ENCODE assay signal across 11 cellular contexts in the genomic region with DNA sequence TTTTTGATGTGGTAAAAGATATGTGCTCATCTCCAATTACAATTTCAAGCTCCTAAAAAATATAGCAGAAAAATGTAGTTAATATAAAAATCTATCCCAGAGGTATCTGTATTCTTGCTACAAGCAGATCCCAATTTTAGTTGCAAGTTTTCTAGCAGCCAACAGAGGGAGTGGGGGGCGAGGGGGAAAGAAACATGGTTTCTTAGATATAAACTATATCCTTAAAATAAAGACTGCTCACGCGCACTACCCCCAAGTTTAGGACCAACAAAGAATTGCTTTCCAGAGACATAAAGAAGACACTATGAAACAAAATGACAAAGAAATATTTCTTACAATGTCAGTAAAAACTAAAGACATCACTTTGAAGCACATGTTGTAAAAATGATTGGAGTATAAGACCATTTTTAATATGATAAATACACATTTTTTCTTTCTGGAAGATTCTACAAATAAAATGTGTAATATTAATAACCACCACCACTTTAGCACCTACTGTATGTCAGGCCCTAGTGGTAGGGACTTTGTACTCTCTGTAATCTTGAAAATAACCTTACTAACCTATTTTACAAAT. TPM values are rescaled to one million over a fixed set of nuclear protein-coding genes. Genes with fewer than 3 reads are reported as not detected.
DNase-seq lines count a peak whose midpoint lies in the region; ATAC-seq, FAIRE-seq and TF ChIP-seq lines count a peak whose summit lies in the region.
"Had no signal": no experiment of that assay in that cellular context is flagged by ENCODE, and none has a peak within 500 bp of the region (broad histone marks: within the 10 kb centered on the region; RNA-seq: fewer than 3 reads in every experiment).

No MANE protein-coding gene starts in this region.

- intact Hi-C loops in PC-3 (cut with micrococcal nuclease) = loop anchor here (1.0 kb wide), 1 partner anchor 66 kb away; a partner anchor contains a TSS

- POLR2A ChIA-PET in AG04450 (lab: Yijun Ruan, JAX) (no interaction called here), PC-3 (lab: Charles Lee; ENCODE audit: unreplicated experiment) (no interaction called here)

- CTCF ChIA-PET in AG04450 (lab: Charles Lee) = interaction anchor here (1.0 to 3.4 kb wide), 3 partner anchors 8 to 142 kb away, joined by 3 to 16 read pairs (median 4); no protein-coding TSS in a partner anchor
- CTCF ChIA-PET in PC-3 (lab: Charles Lee) = no interaction called here

- H3K9ac ChIP-seq in PC-3 (ENCODE audit: low read length) (no peak overlapping the region), fibroblast of lung (ENCODE audit: insufficient read depth, low read length) (no peak overlapping the region)
- H3K9ac ChIP-seq: parathyroid adenoma had no signal

- H3K4me3 ChIP-seq in AG04450 (ENCODE audit: low read depth, low read length) (no peak overlapping the region), PC-3 (ENCODE audit: low read length) (no peak overlapping the region), fibroblast of lung (replicated peaks in 1 of 4; ENCODE audit: control extremely low read depth in 1 of 4, insufficient read depth in 1 of 4, low read depth in 3 of 4, low read length in 4 of 4) (no peak overlapping the region)

- peaks cover 23% of the 10 kb centered on the region for H3K36me3 ChIP-seq in PC-3 (ENCODE audit: low read depth, low read length)
- no peaks in the 10 kb centered on the region for H3K36me3 ChIP-seq in fibroblast of lung (ENCODE audit: control insufficient read depth, insufficient read depth, low read length)

- peaks cover 16% of the 10 kb centered on the region for H3K4me1 Mint-ChIP-seq in T-helper 17 cell

- peaks cover 24% of the 10 kb centered on the region for H3K79me2 ChIP-seq in PC-3 (ENCODE audit: low read length)
- peaks cover 14% of the 10 kb centered on the region for H3K79me2 ChIP-seq in fibroblast of lung (ENCODE audit: control insufficient read depth, insufficient read depth, low read length)

- H3K4me2 ChIP-seq in PC-3 (ENCODE audit: low read length) = no peak overlapping the region
- H3K4me2 ChIP-seq in fibroblast of lung (ENCODE audit: extremely low read depth, insufficient read depth, low read length) = no peak overlapping the region

- H3K9me3 ChIP-seq in AG04450 (ENCODE audit: control insufficient read depth, insufficient read depth, low read length) (no peaks in the 10 kb centered on the region), PC-3 (ENCODE audit: low read length) (no peaks in the 10 kb centered on the region), fibroblast of lung (ENCODE audit: control insufficient read depth, insufficient read depth, low read depth, low read length) (no peaks in the 10 kb centered on the region), T-helper 17 cell (ENCODE audit: control insufficient read depth, low read length, poor library complexity, severe bottlenecking) (no peaks in the 10 kb centered on the region)

- no peak overlapping the region for H3K27ac Mint-ChIP-seq in T-helper 17 cell

- H2AFZ ChIP-seq in PC-3 (ENCODE audit: low read length) (no peak overlapping the region), fibroblast of lung (ENCODE audit: low read length) (no peak overlapping the region)
- H2AFZ ChIP-seq: parathyroid adenoma had no signal

- BruUV-seq in PC-3 (replicated peaks; lab: Mats Ljungman, UMichigan) = no TSS peak

- no peak for FAIRE-seq in urothelium cell line (lab: Jason Lieb, UNC)

- no peaks in the 10 kb centered on the region for H3F3A ChIP-seq in PC-3 (ENCODE audit: low read length, unreplicated experiment)

- H3K36me3 Mint-ChIP-seq in T-helper 17 cell (ENCODE audit: low read depth) = peaks cover 3% of the 10 kb centered on the region

- H3K4me3 Mint-ChIP-seq in T-helper 17 cell = no peak overlapping the region

- DNase-seq in AG04450 (ENCODE audit: low read depth, low spot score) (no peak), EL (peak; percentile 31), PC-3 (peak; percentile 25), fibroblast of lung (ENCODE audit: low read depth in 2 of 2) (peak; percentile 11 to 27), NCI-H345 treated with DMSO at 0.1 percent for 48 hours (lab: John Stamatoyannopoulos, UW; ENCODE audit: unreplicated experiment) (no peak), GM19238 (ENCODE audit: insufficient read length, low spot score) (no peak), T-helper 17 cell (no peak), urothelium cell line (ENCODE audit: low spot score) (no peak)
- DNase-seq: NCI-H345; stimulated activated CD8-positive, alpha-beta memory T cell treated with anti-CD3 and anti-CD28 coated beads, Interleukin-4, amount 100 ng/mL, for 48 hours had no signal

- no peaks in the 10 kb centered on the region for H3K27me3 Mint-ChIP-seq in T-helper 17 cell

- no peaks in the 10 kb centered on the region for H4K20me1 ChIP-seq in PC-3 (ENCODE audit: low read length)
- no peaks in the 10 kb centered on the region for H4K20me1 ChIP-seq in fibroblast of lung (ENCODE audit: control insufficient read depth, extremely low read depth, insufficient read depth, low read length)

- ATAC-seq in PC-3 (no peak), T-helper 17 cell (no peak)

- H3K27me3 ChIP-seq in AG04450 (ENCODE audit: control insufficient read depth, insufficient read depth, low read length) (no peaks in the 10 kb centered on the region), PC-3 (ENCODE audit: low read length) (no peaks in the 10 kb centered on the region), fibroblast of lung (ENCODE audit: control insufficient read depth, insufficient read depth, low read length) (no peaks in the 10 kb centered on the region)

- no peaks in the 10 kb centered on the region for H3K9me2 ChIP-seq in PC-3 (replicated peaks; ENCODE audit: low read length)

- TF ChIP-seq CTCF in AG04450 (IDR thresholded peaks at IDR 0.05; ENCODE audit: low read depth, low read length) (peak; percentile 54), PC-3 (conservative IDR thresholded peaks at IDR 0.05; ENCODE audit: low read depth, low read length) (peak; percentile 54), fibroblast of lung (conservative IDR thresholded peaks at IDR 0.05 in 1 of 2, IDR thresholded peaks at IDR 0.05 in 1 of 2; ENCODE audit: low read depth in 1 of 2, low read length in 2 of 2) (peak; percentile 33 to 40)

- H3K27ac ChIP-seq in AG04450 (ENCODE audit: low read depth, low read length) (no peak overlapping the region), PC-3 (ENCODE audit: low read length) (no peak overlapping the region), fibroblast of lung (ENCODE audit: insufficient read depth, low read length) (no peak overlapping the region)
- H3K27ac ChIP-seq: parathyroid adenoma had no signal

- H3K4me1 ChIP-seq in PC-3 (ENCODE audit: insufficient read depth, low read length) (peaks cover 8% of the 10 kb centered on the region; the same call in 1 of the 2 replicates), fibroblast of lung (ENCODE audit: control insufficient read depth, extremely low read depth, insufficient read depth, low read length) (no peaks in the 10 kb centered on the region)

RNA-seq across cellular contexts. Expression of a gene that starts 5.4 kb away (rescaled TPM):
- polyA plus RNA-seq in AG04450 (2011; rRNA removed) (22.5 and 42.9 TPM in 2 replicates), fibroblast of lung (29.8 and 48.6 TPM in 2 replicates)
- polyA minus RNA-seq in AG04450 (2011; rRNA and poly(A)+ RNA removed) = 13.2 and 13.8 TPM in 2 replicates
- total RNA-seq in PC-3 (2014; rRNA removed) (25.6 and 36.8 TPM in 2 replicates), fibroblast of lung (10.5 and 21.1 TPM in 2 replicates), T-helper 17 cell (10 to 100 TPM; 10.6 to 11.1 TPM)
- 48.2 and 66.6 TPM in 2 replicates for polyA plus RNA-seq in fibroblast of lung (2012)
- polyA minus RNA-seq in fibroblast of lung (ENCODE audit: low replicate concordance) = 2.2 TPM in 1 of 2 replicates, not detected in the other

Comparison
In these comparisons a context has a peak if more than half of its experiments do, and no peak if none do; other contexts are left out.
1. DNase-seq: peak in EL (single experiment), PC-3 (single experiment) and fibroblast of lung (2 of 2); none in AG04450 (single experiment), NCI-H345 treated with DMSO at 0.1 percent for 48 hours (single experiment), GM19238 (single experiment), T-helper 17 cell (0 of 3) and urothelium cell line (single experiment).
2. Peak in every context shown above with its lines, with median percentiles within 50 percentile points of each other: CTCF ChIP-seq.